Comparison of ENCODE assay signal across 8 cellular contexts in genomic region chr1:67500413-67500959, GRCh38.
DNase-seq lines count a peak whose midpoint lies in the region; ATAC-seq and TF ChIP-seq lines count a peak whose summit lies in the region.

No MANE protein-coding gene starts in this region.

- H3K9me3 ChIP-seq in ovary = no peaks in the 10 kb centered on the region
- no peaks in the 10 kb centered on the region for H3K9me3 ChIP-seq in tibial nerve

- WGBS in ovary, 3 donors = 2% methylated on average over 18 of the region's 18 CpGs
- WGBS in tibial nerve, 2 donors = 3% methylated on average over 16 to 18 of the region's 18 CpGs

- in situ Hi-C loops in SK-MEL-5 (cut with HindIII; ENCODE audit: low pct_unique_long_range_greater_than_20kb, low sequenced_read_pairs) = no loop called here

- no peak overlapping the region for H3K27ac ChIP-seq in ovary
- no peak overlapping the region for H3K27ac ChIP-seq in tibial nerve

- no peak for TF ChIP-seq EP300 in ovary (IDR thresholded peaks at IDR 0.05)
- TF ChIP-seq EP300 in tibial nerve (IDR thresholded peaks at IDR 0.05) = no peak

- H3K4me1 ChIP-seq in ovary (ENCODE audit: insufficient read depth) (no peaks in the 10 kb centered on the region), tibial nerve (peaks cover 0 to 6% (median 0%) of the 10 kb centered on the region in 4 donors)

- H3K36me3 ChIP-seq in ovary (no peaks in the 10 kb centered on the region), tibial nerve (no peaks in the 10 kb centered on the region)

- intact Hi-C loops in ovary (cut with DNase I) = loop anchor here in 2 of 4 donors (5.0 to 10.0 kb wide), 2 partner anchors 153 to 266 kb away; no protein-coding TSS in a partner anchor

- DNase-seq in GM12865 (ENCODE audit: low read depth) (peak; percentile 93), MV-4-11 (lab: John Stamatoyannopoulos, UW) (peak; percentile 73), SK-MEL-5 (ENCODE audit: low read depth, low spot score) (peak; percentile 89), activated gamma-delta T cell treated with Interleukin-2 at 50 U/mL for 16 hours (peak; percentile 84), globus pallidus (ENCODE audit: low spot score) (peak; percentile 68), ovary (peak; percentile 76 to 89 (median 85)), tibial nerve (ENCODE audit: low spot score in 2 of 2) (peak; percentile 83 to 91)

- TF ChIP-seq CTCF in GM12865 (IDR thresholded peaks at IDR 0.05; ENCODE audit: insufficient read depth, low read depth, low read length, missing control alignments) (peak; percentile 98), ovary (IDR thresholded peaks at IDR 0.05) (peak; percentile 84 to 98 (median 93)), tibial nerve (IDR thresholded peaks at IDR 0.05) (peak; percentile 92 to 97 (median 93))

- peak; percentile 99 for ATAC-seq in HG02588 (IDR thresholded peaks at IDR 0.05; ENCODE audit: unreplicated experiment)

- H3K4me3 ChIP-seq in GM12865 (ENCODE audit: low read depth, low read length) (no peak overlapping the region), ovary (no peak overlapping the region), tibial nerve (no peak overlapping the region)

- no peaks in the 10 kb centered on the region for H3K27me3 ChIP-seq in ovary
- no peaks in the 10 kb centered on the region for H3K27me3 ChIP-seq in tibial nerve

- TF ChIP-seq POLR2A in ovary (IDR thresholded peaks at IDR 0.05) = no peak
- TF ChIP-seq POLR2A in tibial nerve (IDR thresholded peaks at IDR 0.05) = no peak
